ENCODE assay signal across 36 cellular contexts in the genomic region with DNA sequence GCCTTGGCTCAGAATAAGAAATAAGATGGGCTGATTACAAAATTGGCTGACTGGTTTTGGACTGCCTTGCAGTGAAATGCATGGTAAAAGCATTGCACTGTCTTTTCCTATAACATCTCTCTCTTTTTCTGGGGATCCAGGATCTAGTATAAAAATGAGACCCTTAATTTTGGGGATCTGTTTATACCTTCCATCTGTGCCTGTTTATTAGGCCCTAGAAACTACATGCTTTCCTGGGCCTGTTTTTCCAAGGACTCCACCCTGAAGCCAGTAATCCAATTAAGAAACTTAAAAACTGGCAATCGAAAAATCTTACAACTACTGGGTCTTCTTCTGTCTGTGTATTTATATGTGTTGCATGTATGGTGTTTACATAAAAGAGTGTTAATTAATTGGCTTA. TPM values are rescaled to one million over a fixed set of nuclear protein-coding genes. Genes with fewer than 3 reads are reported as not detected.
"Had no signal": no experiment of that assay in that cellular context is flagged by ENCODE, and none has a peak within 500 bp of the region (broad histone marks: within the 10 kb centered on the region; RNA-seq: fewer than 3 reads in every experiment).

No MANE protein-coding gene starts in this region.

- H3K4me1 ChIP-seq: breast epithelium, esophagus muscularis mucosa, foreskin keratinocyte, gastrocnemius medialis, heart right ventricle had no signal

- H3K27me3 ChIP-seq: breast epithelium, hepatocyte had no signal

- DNase-seq: activated B cell treated with CpG ODN at 0.5 μM for 24 hours; activated CD4-positive, alpha-beta T cell treated with anti-CD3 and anti-CD28 coated beads for 48 hours; activated CD4-positive, alpha-beta T cell treated with anti-CD3 and anti-CD28 coated beads, Interleukin-2, amount 50 U/mL, for 1 hour; activated CD4-positive, alpha-beta T cell treated with anti-CD3 and anti-CD28 coated beads, Interleukin-2, amount 50 U/mL, for 48 hours; activated CD8-positive, alpha-beta memory T cell treated with anti-CD3 and anti-CD28 coated beads, Interleukin-2, amount 10 ng/mL, durations not matched to agents 7 days and 5 days; activated CD8-positive, alpha-beta memory T cell treated with anti-CD3 and anti-CD28 coated beads, Interleukin-2, amount 50 U/mL, for 4 hours; activated CD8-positive, alpha-beta T cell treated with anti-CD3 and anti-CD28 coated beads for 36 hours; activated gamma-delta T cell; activated naive CD4-positive, alpha-beta T cell; activated naive CD4-positive, alpha-beta T cell treated with anti-CD3 and anti-CD28 coated beads, Interleukin-2, amount 10 ng/mL, durations not matched to agents 7 days and 5 days; activated naive CD8-positive, alpha-beta T cell treated with anti-CD3 and anti-CD28 coated beads, Interleukin-2, amount 10 ng/mL, durations not matched to agents 7 days and 5 days; activated T-cell treated with anti-CD3 and anti-CD28 coated beads for 4 hours; activated T-cell treated with anti-CD3 and anti-CD28 coated beads, Interleukin-2, amount 50 U/mL, for 24 hours; activated T-cell treated with anti-CD3 and anti-CD28 coated beads, Interleukin-2, amount 50 U/mL, for 72 hours; amniotic stem cell; anterior cingulate cortex; dorsolateral prefrontal cortex; effector memory CD4-positive, alpha-beta T cell; endodermal cell; erythroblast; foreskin keratinocyte; gastrocnemius medialis; heart right ventricle; T-helper 1 cell; T-helper 17 cell; T1000; WERI-Rb-1 had no signal

- ATAC-seq: activated CD4-positive, CD25-positive, alpha-beta regulatory T cell treated with anti-CD3 and anti-CD28 coated beads, Interleukin-2, amount 50 U/mL, for 24 hours; activated CD8-positive, alpha-beta memory T cell treated with anti-CD3 and anti-CD28 coated beads, Interleukin-2, amount 10 ng/mL, durations not matched to agents 7 days and 5 days; activated CD8-positive, alpha-beta T cell treated with anti-CD3 and anti-CD28 coated beads for 36 hours; activated naive CD4-positive, alpha-beta T cell treated with anti-CD3 and anti-CD28 coated beads, Interleukin-2, amount 50 U/mL, for 72 hours; activated T-cell treated with anti-CD3 and anti-CD28 coated beads, Interleukin-2, amount 50 U/mL, for 72 hours; foreskin keratinocyte; gastrocnemius medialis; heart right ventricle; T-helper 17 cell had no signal

- H3K4me2 ChIP-seq: hepatocyte had no signal

- FAIRE-seq: astrocyte had no signal

- H3K9me3 ChIP-seq: breast epithelium had no signal

- H2AFZ ChIP-seq: hepatocyte had no signal

- H3K4me3 ChIP-seq: breast epithelium, cardiac muscle cell, coronary artery, dorsolateral prefrontal cortex, esophagus muscularis mucosa, gastrocnemius medialis, heart right ventricle, hepatocyte had no signal

- H3K27ac ChIP-seq: breast epithelium, cardiac muscle cell, coronary artery, dorsolateral prefrontal cortex, esophagus muscularis mucosa, foreskin keratinocyte, gastrocnemius medialis, heart right ventricle, hepatocyte, WERI-Rb-1 had no signal

- H3K79me2 ChIP-seq: hepatocyte had no signal

- H3K36me3 ChIP-seq: breast epithelium, cardiac muscle cell, esophagus muscularis mucosa, gastrocnemius medialis, heart right ventricle, WERI-Rb-1 had no signal

RNA-seq across cellular contexts. Expression of gene HORMAD2, which starts 14.5 kb away (rescaled TPM):
- total RNA-seq: activated B cell treated with CpG ODN at 0.5 μM for 24 hours; activated CD8-positive, alpha-beta memory T cell treated with anti-CD3 and anti-CD28 coated beads for 36 hours; activated CD8-positive, alpha-beta T cell treated with anti-CD3 and anti-CD28 coated beads for 36 hours; astrocyte; breast epithelium; cardiac muscle cell; esophagus muscularis mucosa; foreskin keratinocyte; gastrocnemius medialis; heart right ventricle; hepatocyte; T-helper 17 cell had no signal
- polyA plus RNA-seq: cardiac muscle cell, foreskin keratinocyte, heart right ventricle, hepatocyte had no signal
